ENCODE assay signal across 23 cellular contexts in genomic region chr7:98365863-98366561, GRCh38. TPM values are rescaled to one million over a fixed set of nuclear protein-coding genes. Genes with fewer than 3 reads are reported as not detected.
A peak's percentile ranks its signal among the peaks of the same experiment; 100 is the strongest.
DNase-seq lines count a peak whose midpoint lies in the region; ATAC-seq, FAIRE-seq and TF ChIP-seq lines count a peak whose summit lies in the region.
"Had no signal": no experiment of that assay in that cellular context is flagged by ENCODE, and none has a peak within 500 bp of the region (broad histone marks: within the 10 kb centered on the region; RNA-seq: fewer than 3 reads in every experiment).

No MANE protein-coding gene starts in this region.

- FAIRE-seq in K562 (lab: Jason Lieb, UNC): no peak

- peaks cover 3% of the 10 kb centered on the region for H3K36me3 Mint-ChIP-seq in type B pancreatic cell
- H3K36me3 Mint-ChIP-seq: activated naive CD8-positive, alpha-beta T cell treated with anti-CD3 and anti-CD28 coated beads, Interleukin-2, amount 10 ng/mL, durations not matched to agents 7 days and 5 days; stimulated activated memory B cell treated with anti-CD40 and anti-IgM and Interleukin-4, amounts not matched to agents 10 μg/mL and 1 μg/mL and 100 μg/mL, for 72 hours had no signal

- POLR2A ChIA-PET in K562 (lab: Yijun Ruan, JAX): no interaction called here

- DNase-seq in K562 (ENCODE audit: extremely low read depth in 1 of 4, low spot score in 3 of 4) (peak in 1 of 4 experiments; percentile 39), heart right ventricle (peak; percentile 33 to 80), type B pancreatic cell (ENCODE audit: extremely low spot score, unreplicated experiment) (no peak), GM03348 (ENCODE audit: low spot score) (no peak), GM13977 (ENCODE audit: low spot score) (no peak), sciatic nerve (ENCODE audit: low spot score) (no peak)
- DNase-seq: activated CD4-positive, CD25-positive, alpha-beta regulatory T cell; activated naive CD8-positive, alpha-beta T cell treated with anti-CD3 and anti-CD28 coated beads, Interleukin-2, amount 10 ng/mL, durations not matched to agents 7 days and 5 days; Caco-2; EL; mesenchymal stem cell; NCI-H524 treated with DMSO at 0.1 percent for 48 hours had no signal

- no peaks in the 10 kb centered on the region for H3K79me2 ChIP-seq in K562 (ENCODE audit: control insufficient read depth, insufficient read depth, low read length)

- 0 out of 4 replicates have a peak overlapping the region, but pooled peaks of 1 of the 2 experiments have one; percentile 6 for H3K9ac ChIP-seq in K562 (ENCODE audit: insufficient read depth in 1 of 2, low read depth in 2 of 2, low read length in 2 of 2)
- peak overlapping the region; percentile 32 for H3K9ac ChIP-seq in mucosa of stomach (ENCODE audit: low read length)
- H3K9ac ChIP-seq: KMS-11 had no signal

- peaks cover 3% of the 10 kb centered on the region for H3K9me3 Mint-ChIP-seq in type B pancreatic cell
- H3K9me3 Mint-ChIP-seq: activated naive CD8-positive, alpha-beta T cell treated with anti-CD3 and anti-CD28 coated beads, Interleukin-2, amount 10 ng/mL, durations not matched to agents 7 days and 5 days; activated T-helper 17 cell treated with anti-CD3 and anti-CD28 coated beads, Interleukin-2, amount 50 U/mL, for 72 hours; dendritic cell treated with granulocyte-macrophage colony-stimulating factor and Interleukin-4, amounts not matched to agents 40 ng/mL and 50 ng/mL, for 4 days; neural crest cell; stimulated activated memory B cell treated with anti-CD40 and anti-IgM and Interleukin-4, amounts not matched to agents 10 μg/mL and 1 μg/mL and 100 μg/mL, for 72 hours had no signal

- TF ChIP-seq CTCF in K562 (IDR thresholded peaks at IDR 0.05 in 2 of 3, conservative IDR thresholded peaks at IDR 0.05 in 1 of 3; ENCODE audit: insufficient read depth in 2 of 3, low read depth in 1 of 3, low read length in 3 of 3) (no peak), heart right ventricle (IDR thresholded peaks at IDR 0.05) (no peak), type B pancreatic cell (conservative IDR thresholded peaks at IDR 0.05) (no peak), GM13977 (IDR thresholded peaks at IDR 0.05; ENCODE audit: extremely low read depth, insufficient read depth, missing control alignments) (no peak)

- peaks cover 3 to 7% of the 10 kb centered on the region in 2 experiments; a peak in 4 of 5 replicates for H3K4me1 ChIP-seq in K562 (replicated peaks in 1 of 2; ENCODE audit: control insufficient read depth in 2 of 2, insufficient read depth in 2 of 2, low read length in 2 of 2)
- H3K4me1 ChIP-seq in heart right ventricle: peaks cover 0 to 34% (median 8%) of the 10 kb centered on the region in 9 donors
- peaks cover 59% of the 10 kb centered on the region for H3K4me1 ChIP-seq in mucosa of stomach (ENCODE audit: control insufficient read depth, insufficient read depth, low read length)
- H3K4me1 ChIP-seq: breast epithelium, SJSA1, vagina had no signal

- no peaks in the 10 kb centered on the region for H3K9me3 ChIP-seq in K562 (replicated peaks; ENCODE audit: control insufficient read depth, insufficient read depth, low read depth, low read length)
- H3K9me3 ChIP-seq in heart right ventricle: no peaks in the 10 kb centered on the region
- no peaks in the 10 kb centered on the region for H3K9me3 ChIP-seq in mucosa of stomach (ENCODE audit: control insufficient read depth, low read length)
- H3K9me3 ChIP-seq: breast epithelium, Caco-2, esophagus muscularis mucosa, SJSA1, vagina had no signal

- no peak overlapping the region for H2AFZ ChIP-seq in K562 (ENCODE audit: low read depth, low read length)

- no peak overlapping the region for H3K4me2 ChIP-seq in K562 (ENCODE audit: insufficient read depth, low read length)
- H3K4me2 ChIP-seq: KMS-11 had no signal

- BruUV-seq in K562 (replicated peaks; lab: Mats Ljungman, UMichigan): no TSS peak

- H3K9me1 ChIP-seq in K562 (ENCODE audit: control insufficient read depth, insufficient read depth, low read length): no peaks in the 10 kb centered on the region

- H3K36me3 ChIP-seq in K562 (ENCODE audit: control insufficient read depth, insufficient read depth, low read length) (no peaks in the 10 kb centered on the region), heart right ventricle (no peaks in the 10 kb centered on the region), mucosa of stomach (ENCODE audit: control insufficient read depth, insufficient read depth, low read length) (no peaks in the 10 kb centered on the region)
- H3K36me3 ChIP-seq: breast epithelium, esophagus muscularis mucosa, SJSA1, vagina had no signal

- TF ChIP-seq RAD21 in K562 (CRISPR knock-in tag; conservative IDR thresholded peaks at IDR 0.05 in 1 of 2, IDR thresholded peaks at IDR 0.05 in 1 of 2): no peak

- in situ Hi-C loops in K562 (cut with MboI) (no loop called here), GM13977 (cut with MboI; ENCODE audit: low pct_unique_long_range_greater_than_20kb, low sequenced_read_pairs, unreplicated experiment) (no loop called here)

- ATAC-seq in K562 (peak; percentile 68), heart right ventricle (peak; percentile 90 to 98 (median 96)), sciatic nerve (no peak)
- ATAC-seq: activated T-helper 17 cell treated with anti-CD3 and anti-CD28 coated beads, Interleukin-2, amount 50 U/mL, for 72 hours; stimulated activated memory B cell treated with anti-CD40 and anti-IgM and Interleukin-4, amounts not matched to agents 10 μg/mL and 1 μg/mL and 100 μg/mL, for 72 hours had no signal

- H3K4me3 Mint-ChIP-seq in type B pancreatic cell: no peak overlapping the region
- H3K4me3 Mint-ChIP-seq: activated naive CD8-positive, alpha-beta T cell treated with anti-CD3 and anti-CD28 coated beads, Interleukin-2, amount 10 ng/mL, durations not matched to agents 7 days and 5 days; activated T-helper 17 cell treated with anti-CD3 and anti-CD28 coated beads, Interleukin-2, amount 50 U/mL, for 72 hours; dendritic cell treated with granulocyte-macrophage colony-stimulating factor and Interleukin-4, amounts not matched to agents 40 ng/mL and 50 ng/mL, for 4 days; neural crest cell; stimulated activated memory B cell treated with anti-CD40 and anti-IgM and Interleukin-4, amounts not matched to agents 10 μg/mL and 1 μg/mL and 100 μg/mL, for 72 hours had no signal

- WGBS in K562 (ENCODE audit: insufficient coverage, low coverage, missing lambda C conversion rate): 38% methylated on average over 11 of the region's 11 CpGs
- 50 to 56% methylated on average over 11 of the region's 11 CpGs for WGBS in heart right ventricle, 2 donors

- no peaks in the 10 kb centered on the region for H3K27me3 Mint-ChIP-seq in type B pancreatic cell
- H3K27me3 Mint-ChIP-seq: activated naive CD8-positive, alpha-beta T cell treated with anti-CD3 and anti-CD28 coated beads, Interleukin-2, amount 10 ng/mL, durations not matched to agents 7 days and 5 days; activated T-helper 17 cell treated with anti-CD3 and anti-CD28 coated beads, Interleukin-2, amount 50 U/mL, for 72 hours had no signal

- intact Hi-C loops in K562 (cut with micrococcal nuclease): no loop called here
- intact Hi-C loops in heart right ventricle (cut with DNase I): loop anchor here in 2 of 10 donors (1.0 to 2.0 kb wide), 3 partner anchors 33 to 37 kb away; no protein-coding TSS in a partner anchor
- intact Hi-C loops in sciatic nerve (cut with DNase I): no loop called here

- H4K20me1 ChIP-seq in K562 (replicated peaks; ENCODE audit: control insufficient read depth, insufficient read depth, low read length): no peaks in the 10 kb centered on the region

- H3K27ac ChIP-seq in K562 (ENCODE audit: extremely low read depth, low read depth, low read length) (no peak overlapping the region), heart right ventricle (peak overlapping the region; percentile 45 to 88 (median 69))
- H3K27ac ChIP-seq: KMS-11, SJSA1, vagina had no signal

- H3K4me3 ChIP-seq in K562 (no peak overlapping the region), heart right ventricle (no peak overlapping the region), mucosa of stomach (ENCODE audit: low read length) (no peak overlapping the region)
- H3K4me3 ChIP-seq: breast epithelium, esophagus muscularis mucosa, SJSA1, vagina had no signal

- TF ChIP-seq POLR2A in K562 (conservative IDR thresholded peaks at IDR 0.05): no peak

- H3K27ac Mint-ChIP-seq in type B pancreatic cell: peak overlapping the region; percentile 19
- H3K27ac Mint-ChIP-seq: activated naive CD8-positive, alpha-beta T cell treated with anti-CD3 and anti-CD28 coated beads, Interleukin-2, amount 10 ng/mL, durations not matched to agents 7 days and 5 days; activated T-helper 17 cell treated with anti-CD3 and anti-CD28 coated beads, Interleukin-2, amount 50 U/mL, for 72 hours; dendritic cell treated with granulocyte-macrophage colony-stimulating factor and Interleukin-4, amounts not matched to agents 40 ng/mL and 50 ng/mL, for 4 days; stimulated activated memory B cell treated with anti-CD40 and anti-IgM and Interleukin-4, amounts not matched to agents 10 μg/mL and 1 μg/mL and 100 μg/mL, for 72 hours had no signal

- TF ChIP-seq EP300 in K562 (IDR thresholded peaks at IDR 0.05; ENCODE audit: low read length): no peak

- no peaks in the 10 kb centered on the region for H3K4me1 Mint-ChIP-seq in type B pancreatic cell (ENCODE audit: unreplicated experiment)
- H3K4me1 Mint-ChIP-seq: activated naive CD8-positive, alpha-beta T cell treated with anti-CD3 and anti-CD28 coated beads, Interleukin-2, amount 10 ng/mL, durations not matched to agents 7 days and 5 days; activated T-helper 17 cell treated with anti-CD3 and anti-CD28 coated beads, Interleukin-2, amount 50 U/mL, for 72 hours; neural crest cell; stimulated activated memory B cell treated with anti-CD40 and anti-IgM and Interleukin-4, amounts not matched to agents 10 μg/mL and 1 μg/mL and 100 μg/mL, for 72 hours had no signal

- H3K27me3 ChIP-seq in K562 (ENCODE audit: control insufficient read depth in 2 of 2, insufficient read depth in 2 of 2, low read length in 2 of 2) (peaks cover 0 to 8% of the 10 kb centered on the region in 2 experiments; a peak in 1 of 5 replicates), heart right ventricle (no peaks in the 10 kb centered on the region), mucosa of stomach (ENCODE audit: control insufficient read depth, insufficient read depth, low read length) (no peaks in the 10 kb centered on the region)
- H3K27me3 ChIP-seq: breast epithelium, SJSA1, vagina had no signal

- CTCF ChIA-PET in K562 (lab: Yijun Ruan, JAX; ENCODE audit: low intra/inter-chr PET ratio): no interaction called here

RNA-seq across cellular contexts. Expression of gene BAIAP2L1, which starts 34.9 kb away (rescaled TPM):
- total RNA-seq in K562 (2011; cell fraction: chromatin; rRNA removed; ENCODE audit: low replicate concordance): 35.2 and 53.3 TPM in 2 replicates
- 19.8 and 20.0 TPM in 2 replicates for total RNA-seq in K562 (2011; cell fraction: nucleolus; rRNA removed)
- total RNA-seq in K562 (2011; cell fraction: nucleoplasm; rRNA removed): 22.5 and 27.7 TPM in 2 replicates
- total RNA-seq in K562 (2014; rRNA removed) (8.6 and 12.2 TPM in 2 replicates), K562 (2014; rRNA removed; fragmentation: Illumina TruSeq; extraction: Trizol) (15.5 and 19.5 TPM in 2 replicates), K562 (2015; rRNA removed; fragmentation: Illumina TruSeq; extraction: Trizol) (11.1 and 12.0 TPM in 2 replicates), K562 (2021) (22.0 and 22.9 TPM in 2 replicates), heart right ventricle (1 to 10 TPM in 6 of 10 donors, under 1 TPM in 4; 0.53 to 5.2 (median 1.4) TPM), type B pancreatic cell (ENCODE audit: low replicate concordance) (28.0 and 43.7 TPM in 2 replicates), sciatic nerve (5.1 TPM)
- polyA plus RNA-seq in K562 (2011; rRNA removed) (14.4 and 19.0 TPM in 2 replicates), K562 (2014; fragmentation: Illumina TruSeq; extraction: Trizol) (21.8 and 29.8 TPM in 2 replicates), K562 (2014; fragmentation: Nextera tagmentation; extraction: Ambion mirVana) (1 to 10 TPM; 4.2 to 4.3 TPM), K562 (2014; rRNA removed) (15.0 and 16.4 TPM in 2 replicates), heart right ventricle (1 to 10 TPM; 2.2 to 5.8 TPM)
- 10.7 and 13.6 TPM in 2 replicates for polyA plus RNA-seq in K562 (2011; cell fraction: cytosol; rRNA removed)
- polyA plus RNA-seq in K562 (2011; cell fraction: nucleus; rRNA removed): 11.9 and 21.6 TPM in 2 replicates
- 10.9 and 18.9 TPM in 2 replicates for polyA plus RNA-seq in K562 (2012)
- polyA minus RNA-seq in K562 (2011; rRNA and poly(A)+ RNA removed): 12.8 and 14.0 TPM in 2 replicates
- 7.5 and 10.7 TPM in 2 replicates for polyA minus RNA-seq in K562 (2011; cell fraction: cytosol; rRNA and poly(A)+ RNA removed)
- polyA minus RNA-seq in K562 (2011; cell fraction: nucleus; rRNA and poly(A)+ RNA removed): 13.1 and 15.9 TPM in 2 replicates
- total RNA-seq: OCI-LY7 had no signal

Comparison
In these comparisons a context has a peak if more than half of its experiments do, and no peak if none do; other contexts are left out.
1. DNase-seq: peak in heart right ventricle (2 of 2); none in type B pancreatic cell (single experiment), GM03348 (single experiment), GM13977 (single experiment) and sciatic nerve (single experiment).